In the genomic region with DNA sequence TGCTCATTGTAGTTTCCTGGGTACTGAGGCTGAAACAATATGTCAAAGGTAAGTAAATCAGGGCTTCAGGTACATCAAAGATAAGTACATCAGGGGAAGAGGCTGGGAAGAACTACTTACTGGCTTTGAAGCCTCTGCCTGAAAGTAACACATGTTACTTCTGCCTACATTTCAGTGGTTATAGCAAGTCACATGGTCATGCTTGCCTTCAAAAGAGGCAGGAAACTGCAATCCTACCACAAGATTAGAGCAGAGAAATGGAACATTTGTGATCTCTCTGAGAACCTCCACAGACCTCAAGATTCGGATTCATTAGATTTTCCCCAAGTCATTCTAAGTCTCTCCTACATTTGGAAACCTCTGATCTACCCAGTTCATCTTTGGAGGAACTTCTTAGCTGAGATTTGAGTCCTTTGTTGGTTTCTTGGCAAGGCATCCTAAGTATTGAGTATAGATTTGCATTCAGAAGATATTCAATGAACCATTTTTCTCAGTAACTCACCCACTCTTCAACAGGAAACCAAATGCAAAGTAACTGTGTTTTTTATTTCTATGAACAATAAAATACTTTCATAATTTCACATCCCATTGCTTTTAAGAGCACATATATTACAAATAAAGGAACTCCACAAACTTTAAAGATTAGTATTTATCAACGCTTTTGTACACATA, we compare ENCODE assay signal across 14 cellular contexts. TPM values are rescaled to one million over a fixed set of nuclear protein-coding genes. Genes with fewer than 3 reads are reported as not detected.
DNase-seq lines count a peak whose midpoint lies in the region; ATAC-seq and TF ChIP-seq lines count a peak whose summit lies in the region.
"Had no signal": no experiment of that assay in that cellular context is flagged by ENCODE, and none has a peak within 500 bp of the region (broad histone marks: within the 10 kb centered on the region; RNA-seq: fewer than 3 reads in every experiment).

No MANE protein-coding gene starts in this region.

- WGBS in ovary, 3 donors = 92 to 100% (median 93%) methylated on average over 2 of the region's 2 CpGs

- CTCF ChIA-PET in CD8-positive, alpha-beta T cell (lab: Charles Lee) = interaction anchor here (1.8 kb wide), 1 partner anchor 14 kb away, joined by 8 read pairs; no protein-coding TSS in a partner anchor

- TF ChIP-seq POLR2A in ovary (IDR thresholded peaks at IDR 0.05) = no peak

- H3K36me3 Mint-ChIP-seq in CD8-positive, alpha-beta T cell = peaks cover 95% of the 10 kb centered on the region
- H3K36me3 Mint-ChIP-seq in T-helper 2 cell treated with Interferon-gamma antibody and Interleukin-4, amounts not matched to agents 5 μg/mL and 100 μg/mL, for 36 hours (ENCODE audit: low read depth) = peaks cover 92% of the 10 kb centered on the region

- H3K4me3 ChIP-seq in CD8-positive, alpha-beta T cell (ENCODE audit: low read depth, low read length) = no peak overlapping the region
- H3K4me3 ChIP-seq in ovary (no peak overlapping the region), left ventricle myocardium inferior (no peak overlapping the region)
- H3K4me3 ChIP-seq: body of pancreas, left lung, right atrium auricular region had no signal

- ATAC-seq in CD8-positive, alpha-beta T cell = peak; percentile 79
- ATAC-seq in GM19025 (IDR thresholded peaks at IDR 0.05; ENCODE audit: low read depth, unreplicated experiment) (peak; percentile 66), HG02885 (IDR thresholded peaks at IDR 0.05; ENCODE audit: poor library complexity, unreplicated experiment) (peak; percentile 79)
- ATAC-seq: body of pancreas, esophagus mucosa, left lung, WTC11 had no signal

- peaks cover 34% of the 10 kb centered on the region for H3K4me1 Mint-ChIP-seq in CD8-positive, alpha-beta T cell (ENCODE audit: low read depth)
- H3K4me1 Mint-ChIP-seq in T-helper 2 cell treated with Interferon-gamma antibody and Interleukin-4, amounts not matched to agents 5 μg/mL and 100 μg/mL, for 36 hours (ENCODE audit: low read depth) = peaks cover 7% of the 10 kb centered on the region
- H3K4me1 Mint-ChIP-seq: WTC11 had no signal

- POLR2A ChIA-PET in CD8-positive, alpha-beta T cell (lab: Charles Lee) = no interaction called here

- no peak for DNase-seq in CD8-positive, alpha-beta T cell
- no peak for DNase-seq in T-helper 2 cell treated with Interferon-gamma antibody and Interleukin-4, amounts not matched to agents 5 μg/mL and 100 μg/mL, for 36 hours (ENCODE audit: low spot score)
- DNase-seq in SW480 (ENCODE audit: low spot score) = no peak
- DNase-seq in ovary = no peak
- no peak for DNase-seq in effector CD8-positive, alpha-beta T cell (lab: John Stamatoyannopoulos, UW)
- no peak for DNase-seq in left ventricle myocardium inferior
- DNase-seq: body of pancreas, left lung had no signal

- H3K27ac ChIP-seq in CD8-positive, alpha-beta T cell (ENCODE audit: low read depth, low read length) = no peak overlapping the region
- H3K27ac ChIP-seq in ovary (no peak overlapping the region), left ventricle myocardium inferior (replicated peaks) (no peak overlapping the region)
- H3K27ac ChIP-seq: body of pancreas, left lung, right atrium auricular region had no signal

- peaks cover 21% of the 10 kb centered on the region for H3K4me1 ChIP-seq in CD8-positive, alpha-beta T cell (ENCODE audit: insufficient read depth, low read length)
- no peaks in the 10 kb centered on the region for H3K4me1 ChIP-seq in ovary (ENCODE audit: insufficient read depth)
- no peaks in the 10 kb centered on the region for H3K4me1 ChIP-seq in left ventricle myocardium inferior
- H3K4me1 ChIP-seq: body of pancreas, left lung, right atrium auricular region had no signal

- peaks cover 28% of the 10 kb centered on the region for H3K36me3 ChIP-seq in CD8-positive, alpha-beta T cell (ENCODE audit: insufficient read depth, low read length)
- H3K36me3 ChIP-seq in ovary (no peaks in the 10 kb centered on the region), left ventricle myocardium inferior (peaks cover 2% of the 10 kb centered on the region)
- H3K36me3 ChIP-seq: right atrium auricular region had no signal

- H3K27me3 Mint-ChIP-seq in CD8-positive, alpha-beta T cell (ENCODE audit: low read depth) = no peaks in the 10 kb centered on the region
- H3K27me3 Mint-ChIP-seq in T-helper 2 cell treated with Interferon-gamma antibody and Interleukin-4, amounts not matched to agents 5 μg/mL and 100 μg/mL, for 36 hours (ENCODE audit: low read depth) = no peaks in the 10 kb centered on the region
- H3K27me3 Mint-ChIP-seq: CD8-positive, alpha-beta memory T cell had no signal

- H3K27ac Mint-ChIP-seq in CD8-positive, alpha-beta T cell = peak overlapping the region; percentile 80
- peak overlapping the region; percentile 50 for H3K27ac Mint-ChIP-seq in T-helper 2 cell treated with Interferon-gamma antibody and Interleukin-4, amounts not matched to agents 5 μg/mL and 100 μg/mL, for 36 hours
- H3K27ac Mint-ChIP-seq: WTC11 had no signal

- intact Hi-C loops in CD8-positive, alpha-beta T cell (cut with DNase I, micrococcal nuclease) = no loop called here
- intact Hi-C loops in ovary (cut with DNase I) = no loop called here
- intact Hi-C loops in left ventricle myocardium inferior (cut with micrococcal nuclease) = no loop called here

- no peak for TF ChIP-seq EP300 in ovary (IDR thresholded peaks at IDR 0.05)

- no peaks in the 10 kb centered on the region for H3K9me3 ChIP-seq in CD8-positive, alpha-beta T cell (ENCODE audit: low read length)
- H3K9me3 ChIP-seq in ovary (no peaks in the 10 kb centered on the region), left ventricle myocardium inferior (replicated peaks) (no peaks in the 10 kb centered on the region)
- H3K9me3 ChIP-seq: body of pancreas, left lung, right atrium auricular region had no signal

- no peaks in the 10 kb centered on the region for H3K9me3 Mint-ChIP-seq in CD8-positive, alpha-beta T cell
- H3K9me3 Mint-ChIP-seq in T-helper 2 cell treated with Interferon-gamma antibody and Interleukin-4, amounts not matched to agents 5 μg/mL and 100 μg/mL, for 36 hours = peaks cover 14% of the 10 kb centered on the region

- H3K27me3 ChIP-seq in CD8-positive, alpha-beta T cell (ENCODE audit: insufficient read depth, low read length) = no peaks in the 10 kb centered on the region
- H3K27me3 ChIP-seq in ovary (no peaks in the 10 kb centered on the region), left ventricle myocardium inferior (ENCODE audit: low read depth) (peaks cover 3% of the 10 kb centered on the region)
- H3K27me3 ChIP-seq: body of pancreas, left lung, right atrium auricular region had no signal

- peak overlapping the region; percentile 13 for H3K4me3 Mint-ChIP-seq in CD8-positive, alpha-beta T cell
- H3K4me3 Mint-ChIP-seq in T-helper 2 cell treated with Interferon-gamma antibody and Interleukin-4, amounts not matched to agents 5 μg/mL and 100 μg/mL, for 36 hours = no peak overlapping the region
- H3K4me3 Mint-ChIP-seq: WTC11 had no signal

- no peak for TF ChIP-seq CTCF in CD8-positive, alpha-beta T cell (IDR thresholded peaks at IDR 0.05)
- TF ChIP-seq CTCF in ovary (IDR thresholded peaks at IDR 0.05) (no peak), left ventricle myocardium inferior (IDR thresholded peaks at IDR 0.05; ENCODE audit: borderline replicate concordance) (no peak)

RNA-seq across cellular contexts. Expression of a gene that starts 48.5 kb away (rescaled TPM):
- total RNA-seq in CD8-positive, alpha-beta T cell = not detected
- total RNA-seq in ovary (not detected), left ventricle myocardium inferior (not detected)
- polyA plus RNA-seq in ovary = not detected
- total RNA-seq: body of pancreas; CD8-positive, alpha-beta memory T cell; esophagus mucosa; left lung; right atrium auricular region; WTC11 had no signal
- polyA plus RNA-seq: CD8-positive, alpha-beta memory T cell had no signal
